1 cellular context compared by ENCODE assay signal in genomic region chr14:75527449-75528163, GRCh38.
TF ChIP-seq lines count a peak whose summit lies in the region.

No MANE protein-coding gene starts in this region.

TF ChIP-seq in GM12878, 131 proteins besides CTCF, POLR2A, EP300 and RAD21:
- TF ChIP-seq TCF12 (IDR thresholded peaks at IDR 0.05; ENCODE audit: low read depth, low read length), result no peak
- no peak for TF ChIP-seq SUZ12 (IDR thresholded peaks at IDR 0.05; ENCODE audit: unreplicated experiment)
- TF ChIP-seq BCLAF1 (IDR thresholded peaks at IDR 0.05), result no peak
- TF ChIP-seq CEBPB (IDR thresholded peaks at IDR 0.05; ENCODE audit: borderline replicate concordance in 1 of 2, low read depth in 2 of 2, low read length in 2 of 2), result no peak
- TF ChIP-seq SRF (IDR thresholded peaks at IDR 0.05; ENCODE audit: low read depth in 2 of 2, low read length in 2 of 2), result no peak
- TF ChIP-seq RELA (IDR thresholded peaks at IDR 0.05; ENCODE audit: borderline replicate concordance, partially characterized antibody), result no peak
- no peak for TF ChIP-seq KLF5 (IDR thresholded peaks at IDR 0.05; ENCODE audit: partially characterized antibody)
- TF ChIP-seq CREM (IDR thresholded peaks at IDR 0.05; ENCODE audit: low read depth), result no peak
- TF ChIP-seq HDAC6 (IDR thresholded peaks at IDR 0.05; ENCODE audit: unreplicated experiment), result no peak
- TF ChIP-seq ZNF217 (IDR thresholded peaks at IDR 0.05), result no peak
- TF ChIP-seq ATF3 (IDR thresholded peaks at IDR 0.05; ENCODE audit: borderline replicate concordance, extremely low read depth, low read depth, low read length), result no peak
- TF ChIP-seq HSF1 (IDR thresholded peaks at IDR 0.05; ENCODE audit: low read depth, low read length), result no peak
- TF ChIP-seq TCF7 (IDR thresholded peaks at IDR 0.05; ENCODE audit: borderline replicate concordance), result no peak
- TF ChIP-seq SMC3 (IDR thresholded peaks at IDR 0.05; ENCODE audit: borderline replicate concordance, low read length), result no peak
- no peak for TF ChIP-seq EED (IDR thresholded peaks at IDR 0.05; ENCODE audit: low read depth)
- no peak for TF ChIP-seq RAD51 (IDR thresholded peaks at IDR 0.05)
- TF ChIP-seq ZNF384 (IDR thresholded peaks at IDR 0.05; ENCODE audit: borderline replicate concordance, low read depth, low read length), result no peak
- no peak for TF ChIP-seq NBN (IDR thresholded peaks at IDR 0.05)
- TF ChIP-seq PBX3 (IDR thresholded peaks at IDR 0.05; ENCODE audit: insufficient replicate concordance, low read depth, low read length), result no peak
- no peak for TF ChIP-seq BCL11A (IDR thresholded peaks at IDR 0.05; ENCODE audit: low read depth, low read length)
